ENCODE assay signal across 17 cellular contexts in genomic region chr14:74848768-74849167, GRCh38. TPM values are rescaled to one million over a fixed set of nuclear protein-coding genes. Genes with fewer than 3 reads are reported as not detected.
"Had no signal": no experiment of that assay in that cellular context is flagged by ENCODE, and none has a peak within 500 bp of the region (broad histone marks: within the 10 kb centered on the region; RNA-seq: fewer than 3 reads in every experiment).

No MANE protein-coding gene starts in this region.

- H3K4me1 ChIP-seq: body of pancreas, right atrium auricular region had no signal

- H3K9me3 ChIP-seq: body of pancreas, heart left ventricle, right atrium auricular region, tibial artery had no signal

- H3K4me3 ChIP-seq: body of pancreas, heart left ventricle, right atrium auricular region, tibial artery had no signal

- H3K27me3 ChIP-seq: body of pancreas, heart left ventricle, right atrium auricular region, tibial artery had no signal

- ATAC-seq: activated T-helper 17 cell treated with anti-CD3 and anti-CD28 coated beads, Interleukin-2, amount 50 U/mL, for 72 hours; body of pancreas; heart left ventricle; naive thymus-derived CD4-positive, alpha-beta T cell; stimulated activated effector memory CD8-positive, alpha-beta T cell treated with anti-CD3 and anti-CD28 coated beads, Interleukin-12 subunit alpha, Interleukin-12 subunit beta, amount 100 ng/mL, for 72 hours had no signal

- DNase-seq: activated B cell treated with CpG ODN at 0.5 μM for 24 hours; activated CD4-positive, alpha-beta T cell treated with anti-CD3 and anti-CD28 coated beads, Interleukin-2, amount 10 ng/mL, durations not matched to agents 24 days and 14 days; activated naive CD4-positive, alpha-beta T cell treated with anti-CD3 and anti-CD28 coated beads for 36 hours; activated T-cell treated with anti-CD3 and anti-CD28 coated beads for 4 hours; body of pancreas; erythroblast; heart left ventricle; naive thymus-derived CD4-positive, alpha-beta T cell; small intestine; tibial artery had no signal

- H3K36me3 ChIP-seq: heart left ventricle, right atrium auricular region, tibial artery had no signal

- H3K27ac ChIP-seq: body of pancreas, heart left ventricle, right atrium auricular region, tibial artery had no signal

RNA-seq across cellular contexts. Expression of gene PROX2, which starts 27.2 kb away (rescaled TPM):
- total RNA-seq: activated B cell treated with CpG ODN at 0.5 μM for 24 hours; activated CD4-positive, alpha-beta T cell treated with anti-CD3 and anti-CD28 coated beads, Interleukin-2, amount 10 ng/mL, durations not matched to agents 24 days and 14 days; frontal cortex; heart left ventricle; lung microvascular endothelial cell; posterior vena cava; right atrium auricular region had no signal
- polyA plus RNA-seq: adipose tissue, heart left ventricle, small intestine had no signal
